1 cellular context compared by ENCODE assay signal in genomic region chr12:52837781-52838736, GRCh38.
TF ChIP-seq lines count a peak whose summit lies in the region.

No MANE protein-coding gene starts in this region.

TF ChIP-seq in HCT116, 20 proteins besides CTCF, POLR2A, EP300 and RAD21 (continued from another document):
- no peak for TF ChIP-seq MAX (IDR thresholded peaks at IDR 0.05)
- TF ChIP-seq TCF7L2 (IDR thresholded peaks at IDR 0.05; ENCODE audit: borderline replicate concordance, extremely low read depth, insufficient read depth, insufficient read length): no peak
- no peak for TF ChIP-seq EGR1 (IDR thresholded peaks at IDR 0.05; ENCODE audit: low read depth)
- TF ChIP-seq EZH2 (IDR thresholded peaks at IDR 0.05): no peak
- TF ChIP-seq JUND (IDR thresholded peaks at IDR 0.05): no peak
- no peak for TF ChIP-seq YY1 (IDR thresholded peaks at IDR 0.05; ENCODE audit: extremely low read depth, insufficient replicate concordance, low read depth, low read length)
- no peak for TF ChIP-seq ATF3 (IDR thresholded peaks at IDR 0.05)
- TF ChIP-seq ZFX (IDR thresholded peaks at IDR 0.05): no peak
- TF ChIP-seq SIN3A (IDR thresholded peaks at IDR 0.05; ENCODE audit: low read depth): no peak
- TF ChIP-seq CEBPB (IDR thresholded peaks at IDR 0.05; ENCODE audit: low read depth): no peak
- no peak for TF ChIP-seq SRF (IDR thresholded peaks at IDR 0.05; ENCODE audit: low read depth)
- no peak for TF ChIP-seq ZNF274 (IDR thresholded peaks at IDR 0.05; ENCODE audit: low read depth, low read length)
- TF ChIP-seq CBX3 (IDR thresholded peaks at IDR 0.05; ENCODE audit: low read depth): no peak
TF ChIP-seq in HCT116: peak in this region for 0.
